Comparison of ENCODE assay signal across 22 cellular contexts in genomic region chr15:45134046-45134445, GRCh38. TPM values are rescaled to one million over a fixed set of nuclear protein-coding genes. Genes with fewer than 3 reads are reported as not detected.
DNase-seq lines count a peak whose midpoint lies in the region; ATAC-seq and TF ChIP-seq lines count a peak whose summit lies in the region.
"Had no signal": no experiment of that assay in that cellular context is flagged by ENCODE, and none has a peak within 500 bp of the region (broad histone marks: within the 10 kb centered on the region; RNA-seq: fewer than 3 reads in every experiment).

No MANE protein-coding gene starts in this region.

- intact Hi-C loops in activated CD4-positive, alpha-beta T cell treated with anti-CD3 and anti-CD28 coated beads, Interleukin-2, amount 10 ng/mL, durations not matched to agents 24 days and 14 days (cut with micrococcal nuclease): no loop called here
- intact Hi-C loops in upper lobe of right lung (cut with DNase I): no loop called here

- H3K9me3 ChIP-seq in upper lobe of right lung: no peaks in the 10 kb centered on the region
- H3K9me3 ChIP-seq: MG63, Peyer's patch, SJCRH30 had no signal

- no peak overlapping the region for H3K27ac Mint-ChIP-seq in activated CD4-positive, alpha-beta T cell treated with anti-CD3 and anti-CD28 coated beads, Interleukin-2, amount 10 ng/mL, durations not matched to agents 24 days and 14 days
- H3K27ac Mint-ChIP-seq in activated T-helper 17 cell treated with anti-CD3 and anti-CD28 coated beads, Interleukin-2, amount 50 U/mL, for 72 hours: no peak overlapping the region
- H3K27ac Mint-ChIP-seq in nephron progenitor cell: no peak overlapping the region
- H3K27ac Mint-ChIP-seq: CD8-positive, alpha-beta memory T cell had no signal

- TF ChIP-seq CTCF in nephron progenitor cell (IDR thresholded peaks at IDR 0.05): no peak
- no peak for TF ChIP-seq CTCF in upper lobe of right lung (IDR thresholded peaks at IDR 0.05)

- no peaks in the 10 kb centered on the region for H3K36me3 ChIP-seq in upper lobe of right lung
- H3K36me3 ChIP-seq: MG63, Peyer's patch, SJCRH30 had no signal

- H3K4me1 Mint-ChIP-seq in activated CD4-positive, alpha-beta T cell treated with anti-CD3 and anti-CD28 coated beads, Interleukin-2, amount 10 ng/mL, durations not matched to agents 24 days and 14 days: peaks cover 3% of the 10 kb centered on the region
- H3K4me1 Mint-ChIP-seq in activated T-helper 17 cell treated with anti-CD3 and anti-CD28 coated beads, Interleukin-2, amount 50 U/mL, for 72 hours: no peaks in the 10 kb centered on the region
- H3K4me1 Mint-ChIP-seq in nephron progenitor cell: peaks cover 39% of the 10 kb centered on the region

- ATAC-seq in activated T-helper 17 cell treated with anti-CD3 and anti-CD28 coated beads, Interleukin-2, amount 50 U/mL, for 72 hours (replicated peaks): no peak
- ATAC-seq in upper lobe of right lung (no peak), HG02588 (IDR thresholded peaks at IDR 0.05; ENCODE audit: unreplicated experiment) (no peak), HG02571 (IDR thresholded peaks at IDR 0.05; ENCODE audit: unreplicated experiment) (no peak)
- ATAC-seq: K562 had no signal

- peaks cover 9% of the 10 kb centered on the region for H3K4me1 ChIP-seq in upper lobe of right lung
- H3K4me1 ChIP-seq: SJCRH30 had no signal

- peak overlapping the region; percentile 9 for H3K4me3 Mint-ChIP-seq in activated CD4-positive, alpha-beta T cell treated with anti-CD3 and anti-CD28 coated beads, Interleukin-2, amount 10 ng/mL, durations not matched to agents 24 days and 14 days
- H3K4me3 Mint-ChIP-seq in activated T-helper 17 cell treated with anti-CD3 and anti-CD28 coated beads, Interleukin-2, amount 50 U/mL, for 72 hours: peak overlapping the region; percentile 51
- H3K4me3 Mint-ChIP-seq in nephron progenitor cell: peak overlapping the region; percentile 61

- H3K36me3 Mint-ChIP-seq in activated CD4-positive, alpha-beta T cell treated with anti-CD3 and anti-CD28 coated beads, Interleukin-2, amount 10 ng/mL, durations not matched to agents 24 days and 14 days (ENCODE audit: low read depth): no peaks in the 10 kb centered on the region
- no peaks in the 10 kb centered on the region for H3K36me3 Mint-ChIP-seq in activated T-helper 17 cell treated with anti-CD3 and anti-CD28 coated beads, Interleukin-2, amount 50 U/mL, for 72 hours (ENCODE audit: low read depth)
- no peaks in the 10 kb centered on the region for H3K36me3 Mint-ChIP-seq in nephron progenitor cell (ENCODE audit: low read depth)
- H3K36me3 Mint-ChIP-seq: CD8-positive, alpha-beta memory T cell had no signal

- H3K4me3 ChIP-seq in upper lobe of right lung: no peak overlapping the region
- H3K4me3 ChIP-seq: K562, MG63, SJCRH30 had no signal

- H3K9me3 Mint-ChIP-seq in activated CD4-positive, alpha-beta T cell treated with anti-CD3 and anti-CD28 coated beads, Interleukin-2, amount 10 ng/mL, durations not matched to agents 24 days and 14 days: no peaks in the 10 kb centered on the region
- no peaks in the 10 kb centered on the region for H3K9me3 Mint-ChIP-seq in activated T-helper 17 cell treated with anti-CD3 and anti-CD28 coated beads, Interleukin-2, amount 50 U/mL, for 72 hours
- no peaks in the 10 kb centered on the region for H3K9me3 Mint-ChIP-seq in nephron progenitor cell
- H3K9me3 Mint-ChIP-seq: CD8-positive, alpha-beta memory T cell had no signal

- peaks cover 54% of the 10 kb centered on the region for H3K27me3 Mint-ChIP-seq in activated CD4-positive, alpha-beta T cell treated with anti-CD3 and anti-CD28 coated beads, Interleukin-2, amount 10 ng/mL, durations not matched to agents 24 days and 14 days
- peaks cover 29% of the 10 kb centered on the region for H3K27me3 Mint-ChIP-seq in activated T-helper 17 cell treated with anti-CD3 and anti-CD28 coated beads, Interleukin-2, amount 50 U/mL, for 72 hours
- H3K27me3 Mint-ChIP-seq in nephron progenitor cell (ENCODE audit: low read depth, poor library complexity): peaks cover 87% of the 10 kb centered on the region

- H3K27ac ChIP-seq in upper lobe of right lung: no peak overlapping the region
- H3K27ac ChIP-seq: 22Rv1, Peyer's patch, SJCRH30 had no signal

- DNase-seq in activated CD4-positive, alpha-beta T cell treated with anti-CD3 and anti-CD28 coated beads, Interleukin-2, amount 10 ng/mL, durations not matched to agents 24 days and 14 days: no peak
- no peak for DNase-seq in activated CD4-positive, alpha-beta T cell treated with anti-CD3 and anti-CD28 coated beads, Interleukin-2, amount 50 U/mL, for 1 hour
- DNase-seq in nephron progenitor cell (no peak), upper lobe of right lung (peak; percentile 58), T-helper 1 cell (no peak)
- DNase-seq: ACHN; C1 segment of cervical spinal cord; Calu3; CD8-positive, alpha-beta memory T cell; GOT3; MG63; NCI-H2081 treated with DMSO at 0.1 percent for 48 hours; Peyer's patch had no signal

- H3K27me3 ChIP-seq in upper lobe of right lung: peaks cover 40% of the 10 kb centered on the region
- H3K27me3 ChIP-seq: MG63 had no signal

RNA-seq across cellular contexts. Expression of gene DUOX1, which starts 4.3 kb away (rescaled TPM):
- total RNA-seq in activated CD4-positive, alpha-beta T cell treated with anti-CD3 and anti-CD28 coated beads, Interleukin-2, amount 10 ng/mL, durations not matched to agents 24 days and 14 days: 0.02 and 0.14 TPM in 2 replicates
- under 1 TPM; 0.06 to 0.42 TPM for total RNA-seq in activated T-helper 17 cell treated with anti-CD3 and anti-CD28 coated beads, Interleukin-2, amount 50 U/mL, for 72 hours
- 327 TPM for total RNA-seq in upper lobe of right lung
- total RNA-seq: OCI-LY7, SJCRH30 had no signal

RNA-seq across cellular contexts. Expression of gene DUOXA1, which starts 4.4 kb away (rescaled TPM):
- not detected in 2 replicates for total RNA-seq in activated CD4-positive, alpha-beta T cell treated with anti-CD3 and anti-CD28 coated beads, Interleukin-2, amount 10 ng/mL, durations not matched to agents 24 days and 14 days
- under 1 TPM in 1 of 2 donors, not detected in 1; 0.58 TPM for total RNA-seq in activated T-helper 17 cell treated with anti-CD3 and anti-CD28 coated beads, Interleukin-2, amount 50 U/mL, for 72 hours
- total RNA-seq in upper lobe of right lung: 138 TPM
- total RNA-seq: Calu3, Daoy, LHCN-M2, OCI-LY7 had no signal

RNA-seq across cellular contexts. Expression of gene DUOXA2, which starts 19.9 kb away (rescaled TPM):
- not detected in 2 replicates for total RNA-seq in activated CD4-positive, alpha-beta T cell treated with anti-CD3 and anti-CD28 coated beads, Interleukin-2, amount 10 ng/mL, durations not matched to agents 24 days and 14 days
- total RNA-seq in activated T-helper 17 cell treated with anti-CD3 and anti-CD28 coated beads, Interleukin-2, amount 50 U/mL, for 72 hours: under 1 TPM in 1 of 2 donors, not detected in 1; 0.13 TPM
- total RNA-seq in upper lobe of right lung: not detected
- total RNA-seq: Calu3; CD8-positive, alpha-beta memory T cell; Daoy; K562; LHCN-M2; OCI-LY7; SJCRH30 had no signal

RNA-seq across cellular contexts. Expression of gene DUOX2, which starts 20.1 kb away (rescaled TPM):
- total RNA-seq in activated CD4-positive, alpha-beta T cell treated with anti-CD3 and anti-CD28 coated beads, Interleukin-2, amount 10 ng/mL, durations not matched to agents 24 days and 14 days: 0.05 TPM in 1 of 2 replicates, not detected in the other
- total RNA-seq in activated T-helper 17 cell treated with anti-CD3 and anti-CD28 coated beads, Interleukin-2, amount 50 U/mL, for 72 hours: under 1 TPM in 1 of 2 donors, not detected in 1; 0.21 TPM
- 3.8 TPM for total RNA-seq in upper lobe of right lung
- total RNA-seq: CD8-positive, alpha-beta memory T cell; LHCN-M2; SJCRH30 had no signal

RNA-seq across cellular contexts. Expression of gene SHF, which starts 53.7 kb away (rescaled TPM):
- 14.4 and 16.1 TPM in 2 replicates for total RNA-seq in activated CD4-positive, alpha-beta T cell treated with anti-CD3 and anti-CD28 coated beads, Interleukin-2, amount 10 ng/mL, durations not matched to agents 24 days and 14 days
- 100 to 1,000 TPM in 1 of 2 donors, 1 to 10 TPM in 1; 2.7 to 111 TPM for total RNA-seq in activated T-helper 17 cell treated with anti-CD3 and anti-CD28 coated beads, Interleukin-2, amount 50 U/mL, for 72 hours
- 7.1 TPM for total RNA-seq in upper lobe of right lung

Comparison
In these comparisons a context has a peak if more than half of its experiments do, and no peak if none do; other contexts are left out.
1. H3K4me3 Mint-ChIP-seq: peak in every context shown above with its lines; median percentile 61 in nephron progenitor cell; 51 in activated T-helper 17 cell treated with anti-CD3 and anti-CD28 coated beads, Interleukin-2, amount 50 U/mL, for 72 hours; 9 in activated CD4-positive, alpha-beta T cell treated with anti-CD3 and anti-CD28 coated beads, Interleukin-2, amount 10 ng/mL, durations not matched to agents 24 days and 14 days.
2. RNA of gene DUOX1, which starts 4.3 kb away (total RNA-seq): 327 TPM in upper lobe of right lung (single experiment); 0.06 to 0.42 TPM in activated T-helper 17 cell treated with anti-CD3 and anti-CD28 coated beads, Interleukin-2, amount 50 U/mL, for 72 hours and 0.02 to 0.14 TPM in activated CD4-positive, alpha-beta T cell treated with anti-CD3 and anti-CD28 coated beads, Interleukin-2, amount 10 ng/mL, durations not matched to agents 24 days and 14 days; every median in the first group is over 100 times any median in the second.
3. RNA of gene DUOXA1, which starts 4.4 kb away (total RNA-seq): 138 TPM in upper lobe of right lung (single experiment); 0.58 TPM in activated T-helper 17 cell treated with anti-CD3 and anti-CD28 coated beads, Interleukin-2, amount 50 U/mL, for 72 hours and not detected in activated CD4-positive, alpha-beta T cell treated with anti-CD3 and anti-CD28 coated beads, Interleukin-2, amount 10 ng/mL, durations not matched to agents 24 days and 14 days; every median in the first group is over 10 times any median in the second.